ENCODE assay signal across 19 cellular contexts in the genomic region with DNA sequence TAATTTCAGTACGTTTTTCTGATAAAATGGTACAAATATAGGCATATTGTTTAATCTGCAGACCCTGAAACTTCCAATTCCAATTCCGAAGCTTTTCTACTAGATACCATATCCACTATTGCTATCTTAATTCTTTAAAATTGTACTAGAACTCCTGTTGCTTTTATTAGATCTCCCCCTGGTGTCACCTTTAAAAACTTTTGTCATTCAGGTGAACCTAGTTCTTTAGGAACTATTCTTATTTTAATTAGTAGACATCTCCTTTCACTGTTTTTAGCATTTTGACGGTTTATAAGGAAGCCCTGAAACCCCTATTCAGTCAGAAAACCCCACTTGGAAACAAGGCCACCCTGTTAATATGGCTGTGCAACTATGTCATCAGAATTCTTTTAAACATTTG. TPM values are rescaled to one million over a fixed set of nuclear protein-coding genes. Genes with fewer than 3 reads are reported as not detected.
DNase-seq lines count a peak whose midpoint lies in the region; ATAC-seq and TF ChIP-seq lines count a peak whose summit lies in the region.
"Had no signal": no experiment of that assay in that cellular context is flagged by ENCODE, and none has a peak within 500 bp of the region (broad histone marks: within the 10 kb centered on the region; RNA-seq: fewer than 3 reads in every experiment).

No MANE protein-coding gene starts in this region.

- TF ChIP-seq POLR2A in adrenal gland (IDR thresholded peaks at IDR 0.05) = no peak

- H3K4me1 Mint-ChIP-seq in effector memory CD8-positive, alpha-beta T cell (ENCODE audit: low read depth in 2 of 2) = peaks cover 0 to 7% of the 10 kb centered on the region in 2 donors
- H3K4me1 Mint-ChIP-seq in stimulated activated effector memory CD8-positive, alpha-beta T cell treated with anti-CD3 and anti-CD28 coated beads, Interleukin-12 subunit alpha, Interleukin-12 subunit beta, amount 100 ng/mL, for 72 hours = peaks cover 11% of the 10 kb centered on the region
- H3K4me1 Mint-ChIP-seq: activated CD4-positive, alpha-beta T cell treated with anti-CD3 and anti-CD28 coated beads for 36 hours; IgD-negative memory B cell had no signal

- no peak overlapping the region for H3K9ac ChIP-seq in mucosa of rectum (ENCODE audit: low read depth in 1 of 2, low read length in 2 of 2)

- 87 to 89% (median 89%) methylated on average over 3 of the region's 3 CpGs for WGBS in adrenal gland, 4 donors

- ATAC-seq in effector memory CD8-positive, alpha-beta T cell (replicated peaks) = peak; percentile 39
- no peak for ATAC-seq in stimulated activated effector memory CD8-positive, alpha-beta T cell treated with anti-CD3 and anti-CD28 coated beads, Interleukin-12 subunit alpha, Interleukin-12 subunit beta, amount 100 ng/mL, for 72 hours
- ATAC-seq: activated CD4-positive, alpha-beta T cell treated with anti-CD3 and anti-CD28 coated beads for 36 hours; left ventricle myocardium superior had no signal

- no peak overlapping the region for H3K4me3 Mint-ChIP-seq in effector memory CD8-positive, alpha-beta T cell
- no peak overlapping the region for H3K4me3 Mint-ChIP-seq in stimulated activated effector memory CD8-positive, alpha-beta T cell treated with anti-CD3 and anti-CD28 coated beads, Interleukin-12 subunit alpha, Interleukin-12 subunit beta, amount 100 ng/mL, for 72 hours
- H3K4me3 Mint-ChIP-seq: activated CD4-positive, alpha-beta T cell treated with anti-CD3 and anti-CD28 coated beads for 36 hours; CD14-positive monocyte; IgD-negative memory B cell had no signal

- no peaks in the 10 kb centered on the region for H3K9me3 Mint-ChIP-seq in effector memory CD8-positive, alpha-beta T cell
- H3K9me3 Mint-ChIP-seq in stimulated activated effector memory CD8-positive, alpha-beta T cell treated with anti-CD3 and anti-CD28 coated beads, Interleukin-12 subunit alpha, Interleukin-12 subunit beta, amount 100 ng/mL, for 72 hours = no peaks in the 10 kb centered on the region
- H3K9me3 Mint-ChIP-seq: IgD-negative memory B cell had no signal

- H3K4me3 ChIP-seq in mucosa of rectum (ENCODE audit: low read length in 2 of 2) (no peak overlapping the region), adrenal gland (no peak overlapping the region)
- H3K4me3 ChIP-seq: dorsolateral prefrontal cortex, spleen had no signal

- H3K4me1 ChIP-seq in mucosa of rectum (ENCODE audit: control insufficient read depth in 2 of 2, insufficient read depth in 2 of 2, low read length in 2 of 2) (peaks cover 11 to 12% of the 10 kb centered on the region in 2 donors), adrenal gland (replicated peaks in 1 of 2) (peaks cover 3 to 16% of the 10 kb centered on the region in 2 donors)

- no peaks in the 10 kb centered on the region for H3K36me3 Mint-ChIP-seq in effector memory CD8-positive, alpha-beta T cell (ENCODE audit: insufficient read depth)
- H3K36me3 Mint-ChIP-seq in stimulated activated effector memory CD8-positive, alpha-beta T cell treated with anti-CD3 and anti-CD28 coated beads, Interleukin-12 subunit alpha, Interleukin-12 subunit beta, amount 100 ng/mL, for 72 hours = no peaks in the 10 kb centered on the region
- H3K36me3 Mint-ChIP-seq: CD14-positive monocyte had no signal

- TF ChIP-seq CTCF in adrenal gland (IDR thresholded peaks at IDR 0.05) = no peak

- H3K27me3 Mint-ChIP-seq in effector memory CD8-positive, alpha-beta T cell = peaks cover 0 to 43% of the 10 kb centered on the region in 2 donors
- H3K27me3 Mint-ChIP-seq: activated CD4-positive, alpha-beta T cell treated with anti-CD3 and anti-CD28 coated beads for 36 hours had no signal

- H3K27me3 ChIP-seq in mucosa of rectum (ENCODE audit: control insufficient read depth in 2 of 2, insufficient read depth in 2 of 2, low read length in 2 of 2) (no peaks in the 10 kb centered on the region), adrenal gland (no peaks in the 10 kb centered on the region)
- H3K27me3 ChIP-seq: spleen had no signal

- DNase-seq in NCI-H2171 treated with DMSO at 0.1 percent for 48 hours (lab: John Stamatoyannopoulos, UW) (peak; percentile 6), NCI-H2171 (lab: John Stamatoyannopoulos, UW) (no peak), NCI-H69 (lab: John Stamatoyannopoulos, UW) (peak; percentile 18), T-helper 1 cell (no peak), adrenal gland (no peak)
- no peak for DNase-seq in effector memory CD8-positive, alpha-beta T cell
- no peak for DNase-seq in stimulated activated effector memory CD8-positive, alpha-beta T cell treated with anti-CD3 and anti-CD28 coated beads, Interleukin-12 subunit alpha, Interleukin-12 subunit beta, amount 100 ng/mL, for 72 hours (ENCODE audit: low spot score in 2 of 2)
- DNase-seq: activated CD4-positive, alpha-beta T cell treated with anti-CD3 and anti-CD28 coated beads for 36 hours; DMS79; dorsolateral prefrontal cortex; erythroblast; left ventricle myocardium superior; NCI-H1048; NCI-H2081; NCI-H82; spleen had no signal

- no peaks in the 10 kb centered on the region for H3K9me3 ChIP-seq in mucosa of rectum (ENCODE audit: control insufficient read depth in 2 of 2, low read length in 2 of 2)
- no peaks in the 10 kb centered on the region for H3K9me3 ChIP-seq in adrenal gland (replicated peaks in 1 of 3)
- H3K9me3 ChIP-seq: spleen had no signal

- H3K27ac ChIP-seq in mucosa of rectum (ENCODE audit: low read depth in 2 of 2, low read length in 2 of 2) = peak overlapping the region; percentile 33 to 66
- H3K27ac ChIP-seq in adrenal gland = no peak overlapping the region
- H3K27ac ChIP-seq: dorsolateral prefrontal cortex, spleen had no signal

- H3K36me3 ChIP-seq in mucosa of rectum (ENCODE audit: control insufficient read depth in 2 of 2, insufficient read depth in 2 of 2, low read length in 2 of 2) (no peaks in the 10 kb centered on the region), adrenal gland (replicated peaks in 1 of 2) (no peaks in the 10 kb centered on the region)
- H3K36me3 ChIP-seq: spleen had no signal

- intact Hi-C loops in adrenal gland (cut with DNase I) = no loop called here

- H3K27ac Mint-ChIP-seq in effector memory CD8-positive, alpha-beta T cell = no peak overlapping the region
- no peak overlapping the region for H3K27ac Mint-ChIP-seq in stimulated activated effector memory CD8-positive, alpha-beta T cell treated with anti-CD3 and anti-CD28 coated beads, Interleukin-12 subunit alpha, Interleukin-12 subunit beta, amount 100 ng/mL, for 72 hours
- H3K27ac Mint-ChIP-seq: activated CD4-positive, alpha-beta T cell treated with anti-CD3 and anti-CD28 coated beads for 36 hours; CD14-positive monocyte; IgD-negative memory B cell had no signal

RNA-seq across cellular contexts. Expression of a gene that starts 22.3 kb away (rescaled TPM):
- 1 to 10 TPM in 5 of 8 donors, under 1 TPM in 1, not detected in 2; 0.61 to 3.2 (median 1.8) TPM for total RNA-seq in adrenal gland
- polyA plus RNA-seq in adrenal gland = 1 to 10 TPM in 1 of 3 donors, under 1 TPM in 1, not detected in 1; 0.97 to 3.6 TPM
- polyA plus RNA-seq: CD14-positive monocyte, IgD-negative memory B cell had no signal

Comparison
In these comparisons a context has a peak if more than half of its experiments do, and no peak if none do; other contexts are left out.
1. DNase-seq: peak in NCI-H2171 treated with DMSO at 0.1 percent for 48 hours (single experiment) and NCI-H69 (single experiment); none in NCI-H2171 (single experiment), effector memory CD8-positive, alpha-beta T cell (0 of 3), T-helper 1 cell (0 of 5), stimulated activated effector memory CD8-positive, alpha-beta T cell treated with anti-CD3 and anti-CD28 coated beads, Interleukin-12 subunit alpha, Interleukin-12 subunit beta, amount 100 ng/mL, for 72 hours (0 of 2) and adrenal gland (0 of 7).
2. H3K27ac ChIP-seq: peak in mucosa of rectum (2 of 2); none in adrenal gland (0 of 5).